Comparison of ENCODE assay signal across 8 cellular contexts in the genomic region with DNA sequence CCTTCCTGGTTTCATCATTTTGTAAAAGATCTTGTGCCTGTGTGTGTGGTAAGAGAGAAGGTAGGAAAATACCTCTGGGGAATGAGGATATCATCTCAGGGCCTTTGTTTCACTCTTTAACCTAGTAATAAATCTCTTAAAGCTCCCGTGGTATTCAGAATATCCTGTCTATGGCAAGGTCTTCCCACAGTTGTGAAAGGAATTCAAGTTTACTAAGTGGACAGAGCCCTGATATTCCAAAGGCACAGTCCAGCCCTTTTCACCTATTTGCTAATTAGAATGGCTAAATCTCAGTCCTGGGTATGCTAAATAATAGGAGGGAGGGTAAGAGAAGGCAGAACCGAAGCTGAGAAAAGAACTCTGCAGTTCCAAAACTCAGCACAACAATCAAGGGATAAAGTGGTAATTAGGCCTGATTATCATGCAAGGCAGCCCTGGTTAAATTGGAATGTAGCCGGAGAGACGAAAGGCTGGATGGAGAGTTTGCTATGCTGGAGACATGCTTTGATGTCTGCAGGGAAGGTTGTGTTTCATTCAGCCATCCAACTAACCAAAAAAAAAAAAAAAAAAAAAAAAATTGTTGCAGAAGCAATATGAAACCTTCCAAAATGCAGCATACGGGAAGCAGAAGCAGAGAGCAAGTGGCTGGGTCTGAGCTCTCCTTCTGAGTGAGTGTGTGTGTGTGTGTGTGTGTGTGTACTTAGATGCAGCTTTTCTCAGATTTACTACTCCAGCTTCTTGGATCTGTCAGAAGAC. TPM values are rescaled to one million over a fixed set of nuclear protein-coding genes. Genes with fewer than 3 reads are reported as not detected.
DNase-seq lines count a peak whose midpoint lies in the region; ATAC-seq and TF ChIP-seq lines count a peak whose summit lies in the region.

No MANE protein-coding gene starts in this region.

- H3F3A ChIP-seq in MM.1S (ENCODE audit: insufficient read depth, low read length): peaks cover 8% of the 10 kb centered on the region; the same call in 1 of the 2 replicates

- no peaks in the 10 kb centered on the region for H3K9me3 ChIP-seq in CD4-positive, alpha-beta memory T cell (ENCODE audit: control insufficient read depth in 1 of 2, low read length in 2 of 2)
- no peaks in the 10 kb centered on the region for H3K9me3 ChIP-seq in MM.1S (replicated peaks; ENCODE audit: insufficient read depth, low read length)

- H3K9ac ChIP-seq in MM.1S (ENCODE audit: low read length): no peak overlapping the region

- H3K4me3 ChIP-seq in CD4-positive, alpha-beta memory T cell (ENCODE audit: low read length in 2 of 2): no peak overlapping the region
- H3K4me3 ChIP-seq in MM.1S (ENCODE audit: low read length): no peak overlapping the region

- no peaks in the 10 kb centered on the region for H3K27me3 ChIP-seq in CD4-positive, alpha-beta memory T cell (ENCODE audit: insufficient read depth, low read length)
- H3K27me3 ChIP-seq in MM.1S (replicated peaks; ENCODE audit: insufficient read depth, low read length): no peaks in the 10 kb centered on the region

- TF ChIP-seq CTCF in MM.1S (IDR thresholded peaks at IDR 0.05; ENCODE audit: low read length): no peak
- TF ChIP-seq CTCF in brain (conservative IDR thresholded peaks at IDR 0.05): no peak

- peak overlapping the region; percentile 46; the same call in 1 of the 2 replicates for H2AFZ ChIP-seq in MM.1S (ENCODE audit: low read length)

- no peak for DNase-seq in CD4-positive, alpha-beta memory T cell
- DNase-seq in MM.1S: peak; percentile 39
- DNase-seq in midbrain (lab: John Stamatoyannopoulos, UW): peak; percentile 12
- no peak for DNase-seq in NCI-H1105 (lab: John Stamatoyannopoulos, UW)
- DNase-seq in cerebellar nuclear complex (lab: John Stamatoyannopoulos, UW): no peak
- no peak for DNase-seq in SKM-1 (lab: John Stamatoyannopoulos, UW; ENCODE audit: unreplicated experiment)

- H3K4me1 ChIP-seq in CD4-positive, alpha-beta memory T cell (ENCODE audit: insufficient read depth, low read length): peaks cover 27% of the 10 kb centered on the region
- H3K4me1 ChIP-seq in MM.1S (ENCODE audit: low read length): peaks cover 15% of the 10 kb centered on the region

- intact Hi-C loops in CD4-positive, alpha-beta memory T cell (cut with micrococcal nuclease): no loop called here

- H3K9me2 ChIP-seq in MM.1S (replicated peaks; ENCODE audit: insufficient read depth, low read length): no peaks in the 10 kb centered on the region

- H4K20me1 ChIP-seq in MM.1S (ENCODE audit: insufficient read depth, low read length): no peaks in the 10 kb centered on the region

- no peaks in the 10 kb centered on the region for H3K36me3 Mint-ChIP-seq in CD4-positive, alpha-beta memory T cell
- H3K36me3 Mint-ChIP-seq in brain: no peaks in the 10 kb centered on the region

- no peak overlapping the region for H3K27ac ChIP-seq in CD4-positive, alpha-beta memory T cell (ENCODE audit: low read depth, low read length)
- H3K27ac ChIP-seq in MM.1S (ENCODE audit: low read length): peak overlapping the region; percentile 41; the same call in 1 of the 2 replicates

- no peaks in the 10 kb centered on the region for H3K36me3 ChIP-seq in CD4-positive, alpha-beta memory T cell (ENCODE audit: insufficient read depth, low read length)
- no peaks in the 10 kb centered on the region for H3K36me3 ChIP-seq in MM.1S (replicated peaks; ENCODE audit: insufficient read depth, low read length)

- H3K9me3 Mint-ChIP-seq in CD4-positive, alpha-beta memory T cell: no peaks in the 10 kb centered on the region
- peaks cover 0 to 5% (median 0%) of the 10 kb centered on the region in 5 experiments for H3K9me3 Mint-ChIP-seq in brain

- no peaks in the 10 kb centered on the region for H3K27me3 Mint-ChIP-seq in CD4-positive, alpha-beta memory T cell
- peaks cover 4% of the 10 kb centered on the region for H3K27me3 Mint-ChIP-seq in brain

- ATAC-seq in GM21825 (IDR thresholded peaks at IDR 0.05; ENCODE audit: unreplicated experiment): no peak

- no peaks in the 10 kb centered on the region for H3K79me2 ChIP-seq in MM.1S (ENCODE audit: low read length)

- H3K4me2 ChIP-seq in MM.1S (ENCODE audit: low read depth, low read length): peak overlapping the region; percentile 44; the same call in 1 of the 2 replicates

- H3K4me1 Mint-ChIP-seq in CD4-positive, alpha-beta memory T cell: peaks cover 15 to 41% (median 34%) of the 10 kb centered on the region in 4 donors
- H3K4me1 Mint-ChIP-seq in brain: peaks cover 65% of the 10 kb centered on the region

- peak overlapping the region in 5 of 7 donors; percentile 17 to 81 (median 77) for H3K27ac Mint-ChIP-seq in CD4-positive, alpha-beta memory T cell
- peak overlapping the region; percentile 74 to 93 (median 91) for H3K27ac Mint-ChIP-seq in brain

- POLR2A ChIA-PET in CD4-positive, alpha-beta memory T cell (lab: Charles Lee; ENCODE audit: partially characterized antibody): interaction anchor here (0.6 to 1.6 kb wide), 3 partner anchors 21 to 91 kb away, joined by 3 to 10 read pairs (median 4); no protein-coding TSS in a partner anchor

- peak overlapping the region in 3 of 8 donors; percentile 25 to 49 (median 27) for H3K4me3 Mint-ChIP-seq in CD4-positive, alpha-beta memory T cell
- H3K4me3 Mint-ChIP-seq in brain: peak overlapping the region; percentile 33 to 65 (median 59)

- CTCF ChIA-PET in CD4-positive, alpha-beta memory T cell (lab: Charles Lee; ENCODE audit: partially characterized antibody): interaction anchor here (0.9 to 1.8 kb wide), 4 partner anchors 30 to 91 kb away, joined by 3 to 7 read pairs (median 4); no protein-coding TSS in a partner anchor

RNA-seq across cellular contexts. Expression of gene PIM1, which starts 28.5 kb away (rescaled TPM):
- 100 to 1,000 TPM; 124 to 125 TPM for total RNA-seq in CD4-positive, alpha-beta memory T cell
- 100 to 1,000 TPM; 268 to 334 TPM for polyA plus RNA-seq in CD4-positive, alpha-beta memory T cell
- polyA plus RNA-seq in brain (ENCODE audit: insufficient read depth, low read depth, low replicate concordance): 102 TPM

Comparison
In these comparisons a context has a peak if more than half of its experiments do, and no peak if none do; other contexts are left out.
1. DNase-seq: peak in MM.1S (single experiment) and midbrain (single experiment); none in CD4-positive, alpha-beta memory T cell (0 of 5), NCI-H1105 (single experiment), cerebellar nuclear complex (0 of 2) and SKM-1 (single experiment).